ENCODE assay signal across 13 cellular contexts in the genomic region with DNA sequence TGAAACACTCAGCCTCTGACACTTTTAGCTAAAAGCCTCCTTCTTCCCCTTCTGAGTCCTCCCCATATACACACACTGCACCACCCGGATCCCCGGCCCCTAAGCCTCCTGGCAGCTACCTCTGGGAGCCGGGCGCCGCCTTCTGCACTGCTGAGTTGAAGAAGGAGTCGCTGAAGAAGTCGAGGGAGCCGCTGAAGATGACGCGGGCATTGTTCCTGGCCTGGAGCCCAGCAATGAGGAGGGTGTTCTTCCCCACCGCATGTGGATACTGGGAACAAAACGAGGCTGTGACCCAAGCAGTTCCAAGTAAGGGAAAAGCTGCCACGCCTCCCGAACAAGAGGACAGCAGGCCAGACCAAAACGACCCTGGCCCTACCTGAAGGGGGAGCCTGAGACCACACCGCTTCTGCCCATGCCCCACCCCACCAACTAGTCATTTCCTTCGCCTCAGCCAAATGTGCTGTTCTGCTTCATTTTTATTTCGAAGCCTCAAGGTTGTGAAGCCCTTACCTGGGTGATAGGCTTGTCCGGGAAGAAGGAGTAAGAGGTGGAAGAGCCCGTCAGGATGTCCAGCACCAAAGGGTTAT. TPM values are rescaled to one million over a fixed set of nuclear protein-coding genes. Genes with fewer than 3 reads are reported as not detected.
A peak's percentile ranks its signal among the peaks of the same experiment; 100 is the strongest.
DNase-seq lines count a peak whose midpoint lies in the region; ATAC-seq and TF ChIP-seq lines count a peak whose summit lies in the region.
"Had no signal": no experiment of that assay in that cellular context is flagged by ENCODE, and none has a peak within 500 bp of the region (broad histone marks: within the 10 kb centered on the region; RNA-seq: fewer than 3 reads in every experiment).

No MANE protein-coding gene starts in this region.

- H3K27ac ChIP-seq in H9 (ENCODE audit: insufficient read length, low read depth, low read length), result no peak overlapping the region
- H3K27ac ChIP-seq in PC-9, result no peak overlapping the region

- no peak overlapping the region for H3K23ac ChIP-seq in H9 (ENCODE audit: insufficient read length, low read depth, low read length)

- no peak for ATAC-seq in left cardiac atrium
- no peak for ATAC-seq in GM18505 (IDR thresholded peaks at IDR 0.05; ENCODE audit: unreplicated experiment)
- ATAC-seq: T-cell had no signal

- no peak overlapping the region for H2BK120ac ChIP-seq in H9 (ENCODE audit: low read depth, low read length, poor library complexity, severe bottlenecking)

- no peaks in the 10 kb centered on the region for H3K27me3 ChIP-seq in H9 (ENCODE audit: insufficient read depth, low read length)
- H3K27me3 ChIP-seq in PC-9 (ENCODE audit: insufficient read depth, low read depth), result no peaks in the 10 kb centered on the region

- H3K79me1 ChIP-seq in H9 (ENCODE audit: insufficient read depth, low read depth, low read length, poor library complexity, severe bottlenecking), result peaks cover 3% of the 10 kb centered on the region

- POLR2A ChIA-PET in PC-9 (lab: Charles Lee; ENCODE audit: unreplicated experiment), result no interaction called here

- no peak overlapping the region for H4K91ac ChIP-seq in H9 (ENCODE audit: insufficient read length, low read depth, low read length)

- no peaks in the 10 kb centered on the region for H3K23me2 ChIP-seq in H9 (ENCODE audit: insufficient read length, low read depth, low read length, poor library complexity, severe bottlenecking)

- no peak overlapping the region for H3K14ac ChIP-seq in H9 (ENCODE audit: insufficient read depth, low read length)

- H2BK15ac ChIP-seq in H9 (ENCODE audit: low read depth, low read length), result no peak overlapping the region

- no CpG with 5 or more reads among the region's 20 CpGs for WGBS in H9 (ENCODE audit: extremely low coverage, insufficient read length, low lambda C conversion rate)

- no peak overlapping the region for H2BK5ac ChIP-seq in H9 (ENCODE audit: insufficient read length, low read length)

- no TSS peak for BruUV-seq in PC-9 (replicated peaks; lab: Mats Ljungman, UMichigan)

- H3K9me2 ChIP-seq in PC-9 (ENCODE audit: insufficient read depth), result no peaks in the 10 kb centered on the region

- H3K56ac ChIP-seq in H9 (ENCODE audit: insufficient read length, low read depth, low read length), result no peak overlapping the region

- intact Hi-C loops in left cardiac atrium (cut with DNase I) (no loop called here), posterior cingulate gyrus (cut with DNase I) (no loop called here), PC-9 (cut with micrococcal nuclease; ENCODE audit: unreplicated experiment) (no loop called here)

- H4K20me1 ChIP-seq in H9 (ENCODE audit: control insufficient read depth, insufficient read depth, insufficient read length), result no peaks in the 10 kb centered on the region
- peaks cover 9% of the 10 kb centered on the region; the same call in 1 of the 2 replicates for H4K20me1 ChIP-seq in PC-9 (ENCODE audit: insufficient read depth)

- no peak overlapping the region for H3K9ac ChIP-seq in H9 (ENCODE audit: extremely low read depth, insufficient read length, low read length)

- no peak for TF ChIP-seq POLR2A in GM18505 (IDR thresholded peaks at IDR 0.05; ENCODE audit: borderline replicate concordance, extremely low read depth, insufficient read depth, insufficient read length)

- no peak overlapping the region for H2BK12ac ChIP-seq in H9 (ENCODE audit: insufficient read length, low read depth, low read length)

- no peak overlapping the region for H2AK5ac ChIP-seq in H9 (ENCODE audit: insufficient read length, low read length)

- H4K5ac ChIP-seq in H9 (ENCODE audit: insufficient read length, low read depth, low read length), result no peak overlapping the region

- peaks cover 0 to under 1% of the 10 kb centered on the region in 2 experiments; a peak in 1 of 4 replicates for H3K4me1 Mint-ChIP-seq in H9

- H3K4ac ChIP-seq in H9 (ENCODE audit: low read depth, low read length), result no peak overlapping the region

- H4K8ac ChIP-seq in H9 (replicated peaks; ENCODE audit: insufficient read length, low read depth, low read length), result no peak overlapping the region

- no peak overlapping the region for H3T11ph ChIP-seq in H9 (ENCODE audit: low read length)

- H3K36me3 ChIP-seq in PC-9 (ENCODE audit: low read depth), result no peaks in the 10 kb centered on the region; the same call in 1 of the 2 replicates

- no peak overlapping the region for H3K27ac Mint-ChIP-seq in H9
- H3K27ac Mint-ChIP-seq: activated T-helper 2 cell treated with anti-CD3 and anti-CD28 coated beads, Interferon-gamma antibody, Interleukin-2, Interleukin-4, amounts not matched to agents 10 μg/mL and 5 μg/mL and 100 μg/mL, durations not matched to agents 14 hours and 24 hours and 36 hours; T-cell had no signal

- H2BK20ac ChIP-seq in H9 (ENCODE audit: low read depth, low read length, poor library complexity, severe bottlenecking), result no peak overlapping the region

- H3K36me3 Mint-ChIP-seq in H9 (ENCODE audit: insufficient read depth in 1 of 3, low read depth in 3 of 3), result peaks cover 50 to 87% (median 85%) of the 10 kb centered on the region in 3 experiments; a peak in 6 of 7 replicates

- peaks cover 1% of the 10 kb centered on the region; the same call in 1 of the 2 replicates for H3K79me2 ChIP-seq in H9 (ENCODE audit: insufficient read depth, low read length)
- peaks cover 31% of the 10 kb centered on the region for H3K79me2 ChIP-seq in PC-9 (ENCODE audit: low read depth)

- no peak overlapping the region for H3K4me2 ChIP-seq in H9 (ENCODE audit: insufficient read depth, insufficient read length, low read length)
- H3K4me2 ChIP-seq in PC-9, result no peak overlapping the region

- peak; percentile 60 for DNase-seq in H9
- DNase-seq in astrocyte of the hippocampus (ENCODE audit: low read depth, low spot score), result peak; percentile 31
- peak; percentile 34 for DNase-seq in left cardiac atrium
- DNase-seq in posterior cingulate gyrus, result peak; percentile 34 to 93 (median 64)
- DNase-seq in NOMO-1 (lab: John Stamatoyannopoulos, UW; ENCODE audit: unreplicated experiment in 2 of 2), result no peak
- no peak for DNase-seq in NCI-H446 (lab: John Stamatoyannopoulos, UW)
- DNase-seq in PC-9, result no peak
- DNase-seq: islet precursor cell, MM.1S, NCI-H187, T-cell had no signal

- no peak overlapping the region for H3K4me3 ChIP-seq in PC-9

- TF ChIP-seq CTCF in H9 (conservative IDR thresholded peaks at IDR 0.05) (peak; percentile 50), PC-9 (conservative IDR thresholded peaks at IDR 0.05) (no peak)

- CTCF ChIA-PET in PC-9 (lab: Charles Lee), result no interaction called here

- H3K18ac ChIP-seq in H9 (ENCODE audit: insufficient read length, low read depth, low read length), result no peak overlapping the region

- H3K27me3 Mint-ChIP-seq in H9 (ENCODE audit: low read depth), result no peaks in the 10 kb centered on the region
- H3K27me3 Mint-ChIP-seq: T-cell had no signal

- peaks cover 21% of the 10 kb centered on the region; the same call in 1 of the 2 replicates for H3F3A ChIP-seq in PC-9 (ENCODE audit: insufficient read depth, low read depth)

- H3K9me3 Mint-ChIP-seq in H9, result no peaks in the 10 kb centered on the region
- H3K9me3 Mint-ChIP-seq: activated T-helper 2 cell treated with anti-CD3 and anti-CD28 coated beads, Interferon-gamma antibody, Interleukin-2, Interleukin-4, amounts not matched to agents 10 μg/mL and 5 μg/mL and 100 μg/mL, durations not matched to agents 14 hours and 24 hours and 36 hours; T-cell had no signal

- no peak overlapping the region; a peak in 1 of 5 replicates for H3K4me3 Mint-ChIP-seq in H9
- H3K4me3 Mint-ChIP-seq: T-cell had no signal

- H3K4me1 ChIP-seq in H9 (ENCODE audit: insufficient read depth, low read length) (no peaks in the 10 kb centered on the region), PC-9 (replicated peaks; ENCODE audit: insufficient read depth) (no peaks in the 10 kb centered on the region)

- H3K9me3 ChIP-seq in H9 (ENCODE audit: control insufficient read depth, low read depth, low read length), result no peaks in the 10 kb centered on the region
- no peaks in the 10 kb centered on the region for H3K9me3 ChIP-seq in PC-9 (ENCODE audit: insufficient read depth, low read depth)

- H2AFZ ChIP-seq in H9 (ENCODE audit: low read length), result no peak overlapping the region
- H2AFZ ChIP-seq in PC-9, result no peak overlapping the region

RNA-seq across cellular contexts. Expression of a gene that starts 7.0 kb away (rescaled TPM):
- total RNA-seq in H9 (2021), result 255 and 269 TPM in 2 replicates
- total RNA-seq in left cardiac atrium, result 100 to 1,000 TPM; 143 to 145 TPM
- 210 and 251 TPM in 2 replicates for total RNA-seq in PC-9 (2021)

RNA-seq across cellular contexts. Expression of a gene that starts 20.9 kb away (rescaled TPM):
- 17.0 and 18.2 TPM in 2 replicates for total RNA-seq in H9 (2021)
- 100 to 1,000 TPM; 126 to 149 TPM for total RNA-seq in left cardiac atrium
- 46.5 and 48.6 TPM in 2 replicates for total RNA-seq in PC-9 (2021)

Comparison
In these comparisons a context has a peak if more than half of its experiments do, and no peak if none do; other contexts are left out.
1. DNase-seq: peak in H9 (single experiment), astrocyte of the hippocampus (single experiment), left cardiac atrium (single experiment) and posterior cingulate gyrus (10 of 10); none in NOMO-1 (0 of 2), NCI-H446 (0 of 2) and PC-9 (0 of 2).